In the genomic region with DNA sequence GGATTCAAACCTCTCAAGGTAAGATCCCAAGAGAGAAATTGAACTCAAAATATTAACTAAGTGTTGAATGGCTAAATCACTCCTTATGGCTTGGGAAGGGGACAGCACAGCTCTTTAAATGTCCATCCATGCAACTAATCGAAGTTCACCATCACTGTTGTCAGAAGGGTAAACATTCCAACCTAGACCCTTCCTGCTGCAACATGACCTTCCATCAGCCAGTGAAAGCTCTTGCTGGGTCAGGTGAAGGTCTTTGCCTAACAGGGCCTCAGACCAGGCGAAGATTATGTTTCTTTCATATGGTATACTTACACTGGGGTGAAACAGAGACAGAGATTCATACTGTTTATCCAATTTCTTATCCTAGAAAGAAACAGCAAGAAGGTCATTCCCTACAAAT, we compare ENCODE assay signal across 1 cellular context.
TF ChIP-seq lines count a peak whose summit lies in the region.

No MANE protein-coding gene starts in this region.

TF ChIP-seq in HepG2, 621 proteins besides CTCF, POLR2A, EP300 and RAD21 (continued from another document and continues in another):
- TF ChIP-seq, protein P1, sequence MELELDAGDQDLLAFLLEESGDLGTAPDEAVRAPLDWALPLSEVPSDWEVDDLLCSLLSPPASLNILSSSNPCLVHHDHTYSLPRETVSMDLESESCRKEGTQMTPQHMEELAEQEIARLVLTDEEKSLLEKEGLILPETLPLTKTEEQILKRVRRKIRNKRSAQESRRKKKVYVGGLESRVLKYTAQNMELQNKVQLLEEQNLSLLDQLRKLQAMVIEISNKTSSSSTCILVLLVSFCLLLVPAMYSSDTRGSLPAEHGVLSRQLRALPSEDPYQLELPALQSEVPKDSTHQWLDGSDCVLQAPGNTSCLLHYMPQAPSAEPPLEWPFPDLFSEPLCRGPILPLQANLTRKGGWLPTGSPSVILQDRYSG (CRISPR knock-in tag; IDR thresholded peaks at IDR 0.05), result no peak
- TF ChIP-seq ZNF576 (CRISPR knock-in tag; IDR thresholded peaks at IDR 0.05) (no peak), ZFP90 (CRISPR knock-in tag; IDR thresholded peaks at IDR 0.05; ENCODE audit: borderline replicate concordance) (no peak), HNF1B (CRISPR knock-in tag; IDR thresholded peaks at IDR 0.05) (no peak), ATM (IDR thresholded peaks at IDR 0.05; ENCODE audit: borderline replicate concordance) (no peak), ZNF232 (CRISPR knock-in tag; IDR thresholded peaks at IDR 0.05; ENCODE audit: borderline replicate concordance) (no peak), KDM3A (CRISPR knock-in tag; IDR thresholded peaks at IDR 0.05; ENCODE audit: low read depth) (no peak), XRCC5 (optimal IDR thresholded peaks at IDR 0.05; ENCODE audit: low read length) (no peak), ZNF280D (CRISPR knock-in tag; IDR thresholded peaks at IDR 0.05) (no peak), KLF13 (CRISPR knock-in tag; IDR thresholded peaks at IDR 0.05) (no peak), ZNF724P (CRISPR knock-in tag; IDR thresholded peaks at IDR 0.05; ENCODE audit: borderline replicate concordance) (no peak), MYC (CRISPR knock-in tag; IDR thresholded peaks at IDR 0.05; ENCODE audit: borderline replicate concordance) (no peak), SYNCRIP (IDR thresholded peaks at IDR 0.05; ENCODE audit: insufficient read depth, low read depth, low read length) (no peak), ZFYVE20 (CRISPR knock-in tag; IDR thresholded peaks at IDR 0.05; ENCODE audit: borderline replicate concordance, low read depth) (no peak), STAT5B (CRISPR knock-in tag; IDR thresholded peaks at IDR 0.05) (no peak), TCF12 (IDR thresholded peaks at IDR 0.05) (no peak), TCF12 (CRISPR knock-in tag; IDR thresholded peaks at IDR 0.05) (no peak), ZNF530 (CRISPR knock-in tag; IDR thresholded peaks at IDR 0.05; ENCODE audit: low read depth) (no peak), RBFOX2 (IDR thresholded peaks at IDR 0.05; ENCODE audit: low read depth, low read length) (no peak), THAP11 (CRISPR knock-in tag; IDR thresholded peaks at IDR 0.05) (no peak), FOXO4 (CRISPR knock-in tag; conservative IDR thresholded peaks at IDR 0.05) (no peak), SMARCE1 (IDR thresholded peaks at IDR 0.05; ENCODE audit: borderline replicate concordance) (no peak), ADNP (CRISPR knock-in tag; IDR thresholded peaks at IDR 0.05) (no peak), ATAD3A (CRISPR knock-in tag; IDR thresholded peaks at IDR 0.05) (no peak), ZNF597 (CRISPR knock-in tag; IDR thresholded peaks at IDR 0.05) (no peak), ZFP36 (IDR thresholded peaks at IDR 0.05; ENCODE audit: borderline replicate concordance, low read depth, low read length, partially characterized antibody) (no peak), PAF1 (CRISPR knock-in tag; IDR thresholded peaks at IDR 0.05) (no peak), HES4 (CRISPR knock-in tag; IDR thresholded peaks at IDR 0.05; ENCODE audit: borderline replicate concordance) (no peak), TMF1 (CRISPR knock-in tag; IDR thresholded peaks at IDR 0.05; ENCODE audit: low read depth) (no peak), ZNF460 (CRISPR knock-in tag; IDR thresholded peaks at IDR 0.05; ENCODE audit: borderline replicate concordance) (no peak), ATF7-NPFF (CRISPR knock-in tag; IDR thresholded peaks at IDR 0.05; ENCODE audit: low read depth) (no peak), ASH2L (IDR thresholded peaks at IDR 0.05; ENCODE audit: insufficient read length, low read depth, low read length) (no peak)
- TF ChIP-seq, protein P2, sequence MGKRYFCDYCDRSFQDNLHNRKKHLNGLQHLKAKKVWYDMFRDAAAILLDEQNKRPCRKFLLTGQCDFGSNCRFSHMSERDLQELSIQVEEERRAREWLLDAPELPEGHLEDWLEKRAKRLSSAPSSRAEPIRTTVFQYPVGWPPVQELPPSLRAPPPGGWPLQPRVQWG (CRISPR knock-in tag; IDR thresholded peaks at IDR 0.05; ENCODE audit: borderline replicate concordance, low read depth), result no peak
- TF ChIP-seq, protein P3, sequence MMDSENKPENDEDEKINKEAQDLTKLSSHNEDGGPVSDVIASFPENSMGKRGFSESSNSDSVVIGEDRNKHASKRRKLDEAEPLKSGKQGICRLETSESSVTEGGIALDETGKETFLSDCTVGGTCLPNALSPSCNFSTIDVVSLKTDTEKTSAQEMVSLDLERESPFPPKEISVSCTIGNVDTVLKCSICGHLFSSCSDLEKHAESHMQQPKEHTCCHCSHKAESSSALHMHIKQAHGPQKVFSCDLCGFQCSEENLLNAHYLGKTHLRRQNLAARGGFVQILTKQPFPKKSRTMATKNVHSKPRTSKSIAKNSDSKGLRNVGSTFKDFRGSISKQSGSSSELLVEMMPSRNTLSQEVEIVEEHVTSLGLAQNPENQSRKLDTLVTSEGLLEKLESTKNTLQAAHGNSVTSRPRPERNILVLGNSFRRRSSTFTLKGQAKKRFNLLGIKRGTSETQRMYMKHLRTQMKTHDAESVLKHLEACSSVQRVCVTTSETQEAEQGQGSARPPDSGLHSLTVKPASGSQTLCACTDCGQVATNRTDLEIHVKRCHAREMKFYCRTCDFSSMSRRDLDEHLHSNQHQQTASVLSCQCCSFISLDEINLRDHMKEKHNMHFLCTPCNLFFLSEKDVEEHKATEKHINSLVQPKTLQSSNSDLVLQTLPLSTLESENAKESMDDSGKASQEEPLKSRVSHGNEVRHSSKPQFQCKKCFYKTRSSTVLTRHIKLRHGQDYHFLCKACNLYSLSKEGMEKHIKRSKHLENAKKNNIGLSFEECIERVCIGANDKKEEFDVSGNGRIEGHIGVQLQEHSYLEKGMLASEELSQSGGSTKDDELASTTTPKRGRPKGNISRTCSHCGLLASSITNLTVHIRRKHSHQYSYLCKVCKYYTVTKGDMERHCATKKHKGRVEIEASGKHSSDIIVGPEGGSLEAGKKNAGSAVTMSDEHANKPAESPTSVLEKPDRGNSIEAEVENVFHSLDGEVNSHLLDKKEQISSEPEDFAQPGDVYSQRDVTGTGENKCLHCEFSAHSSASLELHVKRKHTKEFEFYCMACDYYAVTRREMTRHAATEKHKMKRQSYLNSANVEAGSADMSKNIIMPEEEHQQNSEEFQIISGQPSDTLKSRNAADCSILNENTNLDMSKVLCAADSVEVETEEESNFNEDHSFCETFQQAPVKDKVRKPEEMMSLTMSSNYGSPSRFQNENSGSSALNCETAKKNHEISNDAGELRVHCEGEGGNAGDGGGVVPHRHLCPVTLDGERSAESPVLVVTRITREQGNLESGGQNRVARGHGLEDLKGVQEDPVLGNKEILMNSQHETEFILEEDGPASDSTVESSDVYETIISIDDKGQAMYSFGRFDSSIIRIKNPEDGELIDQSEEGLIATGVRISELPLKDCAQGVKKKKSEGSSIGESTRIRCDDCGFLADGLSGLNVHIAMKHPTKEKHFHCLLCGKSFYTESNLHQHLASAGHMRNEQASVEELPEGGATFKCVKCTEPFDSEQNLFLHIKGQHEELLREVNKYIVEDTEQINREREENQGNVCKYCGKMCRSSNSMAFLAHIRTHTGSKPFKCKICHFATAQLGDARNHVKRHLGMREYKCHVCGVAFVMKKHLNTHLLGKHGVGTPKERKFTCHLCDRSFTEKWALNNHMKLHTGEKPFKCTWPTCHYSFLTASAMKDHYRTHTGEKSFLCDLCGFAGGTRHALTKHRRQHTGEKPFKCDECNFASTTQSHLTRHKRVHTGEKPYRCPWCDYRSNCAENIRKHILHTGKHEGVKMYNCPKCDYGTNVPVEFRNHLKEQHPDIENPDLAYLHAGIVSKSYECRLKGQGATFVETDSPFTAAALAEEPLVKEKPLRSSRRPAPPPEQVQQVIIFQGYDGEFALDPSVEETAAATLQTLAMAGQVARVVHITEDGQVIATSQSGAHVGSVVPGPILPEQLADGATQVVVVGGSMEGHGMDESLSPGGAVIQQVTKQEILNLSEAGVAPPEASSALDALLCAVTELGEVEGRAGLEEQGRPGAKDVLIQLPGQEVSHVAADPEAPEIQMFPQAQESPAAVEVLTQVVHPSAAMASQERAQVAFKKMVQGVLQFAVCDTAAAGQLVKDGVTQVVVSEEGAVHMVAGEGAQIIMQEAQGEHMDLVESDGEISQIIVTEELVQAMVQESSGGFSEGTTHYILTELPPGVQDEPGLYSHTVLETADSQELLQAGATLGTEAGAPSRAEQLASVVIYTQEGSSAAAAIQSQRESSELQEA (CRISPR knock-in tag; IDR thresholded peaks at IDR 0.05; ENCODE audit: not compliant biosample characterization), result no peak
- TF ChIP-seq, protein P4, sequence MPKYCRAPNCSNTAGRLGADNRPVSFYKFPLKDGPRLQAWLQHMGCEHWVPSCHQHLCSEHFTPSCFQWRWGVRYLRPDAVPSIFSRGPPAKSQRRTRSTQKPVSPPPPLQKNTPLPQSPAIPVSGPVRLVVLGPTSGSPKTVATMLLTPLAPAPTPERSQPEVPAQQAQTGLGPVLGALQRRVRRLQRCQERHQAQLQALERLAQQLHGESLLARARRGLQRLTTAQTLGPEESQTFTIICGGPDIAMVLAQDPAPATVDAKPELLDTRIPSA (CRISPR knock-in tag; IDR thresholded peaks at IDR 0.05; ENCODE audit: borderline replicate concordance), result no peak
- TF ChIP-seq, protein P5, sequence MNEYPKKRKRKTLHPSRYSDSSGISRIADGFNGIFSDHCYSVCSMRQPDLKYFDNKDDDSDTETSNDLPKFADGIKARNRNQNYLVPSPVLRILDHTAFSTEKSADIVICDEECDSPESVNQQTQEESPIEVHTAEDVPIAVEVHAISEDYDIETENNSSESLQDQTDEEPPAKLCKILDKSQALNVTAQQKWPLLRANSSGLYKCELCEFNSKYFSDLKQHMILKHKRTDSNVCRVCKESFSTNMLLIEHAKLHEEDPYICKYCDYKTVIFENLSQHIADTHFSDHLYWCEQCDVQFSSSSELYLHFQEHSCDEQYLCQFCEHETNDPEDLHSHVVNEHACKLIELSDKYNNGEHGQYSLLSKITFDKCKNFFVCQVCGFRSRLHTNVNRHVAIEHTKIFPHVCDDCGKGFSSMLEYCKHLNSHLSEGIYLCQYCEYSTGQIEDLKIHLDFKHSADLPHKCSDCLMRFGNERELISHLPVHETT (CRISPR knock-in tag; conservative IDR thresholded peaks at IDR 0.05), result no peak
- TF ChIP-seq, protein P6, sequence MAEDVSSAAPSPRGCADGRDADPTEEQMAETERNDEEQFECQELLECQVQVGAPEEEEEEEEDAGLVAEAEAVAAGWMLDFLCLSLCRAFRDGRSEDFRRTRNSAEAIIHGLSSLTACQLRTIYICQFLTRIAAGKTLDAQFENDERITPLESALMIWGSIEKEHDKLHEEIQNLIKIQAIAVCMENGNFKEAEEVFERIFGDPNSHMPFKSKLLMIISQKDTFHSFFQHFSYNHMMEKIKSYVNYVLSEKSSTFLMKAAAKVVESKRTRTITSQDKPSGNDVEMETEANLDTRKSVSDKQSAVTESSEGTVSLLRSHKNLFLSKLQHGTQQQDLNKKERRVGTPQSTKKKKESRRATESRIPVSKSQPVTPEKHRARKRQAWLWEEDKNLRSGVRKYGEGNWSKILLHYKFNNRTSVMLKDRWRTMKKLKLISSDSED (CRISPR knock-in tag; IDR thresholded peaks at IDR 0.05), result no peak
- TF ChIP-seq, protein P7, sequence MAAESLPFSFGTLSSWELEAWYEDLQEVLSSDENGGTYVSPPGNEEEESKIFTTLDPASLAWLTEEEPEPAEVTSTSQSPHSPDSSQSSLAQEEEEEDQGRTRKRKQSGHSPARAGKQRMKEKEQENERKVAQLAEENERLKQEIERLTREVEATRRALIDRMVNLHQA (CRISPR knock-in tag; IDR thresholded peaks at IDR 0.05), result no peak
